Comparison of ENCODE assay signal across 11 cellular contexts in genomic region chr1:189633658-189634057, GRCh38.
"Had no signal": no experiment of that assay in that cellular context is flagged by ENCODE, and none has a peak within 500 bp of the region (broad histone marks: within the 10 kb centered on the region; RNA-seq: fewer than 3 reads in every experiment).

No MANE protein-coding gene starts in this region.

- H3K36me3 ChIP-seq: HAP-1 had no signal

- H3K4me1 ChIP-seq: HAP-1 had no signal

- ATAC-seq: GM23338, HCT116 had no signal

- H3K9ac ChIP-seq: GM23248 had no signal

- H3K9me3 ChIP-seq: HAP-1 had no signal

- H3K4me3 ChIP-seq: GM23248, GM23338, HAP-1 had no signal

- H2AFZ ChIP-seq: GM23248, GM23338 had no signal

- DNase-seq: GM23248, GOT3, H7, H9, HCEC 1CT, HFFc6 had no signal

- H3K27ac ChIP-seq: GM23248 had no signal

- H3K4me2 ChIP-seq: GM23338 had no signal

- FAIRE-seq: H1, H54 had no signal
